Comparison of ENCODE assay signal across 28 cellular contexts in genomic region chr5:80925940-80926339, GRCh38.
"Had no signal": no experiment of that assay in that cellular context is flagged by ENCODE, and none has a peak within 500 bp of the region (broad histone marks: within the 10 kb centered on the region; RNA-seq: fewer than 3 reads in every experiment).

No MANE protein-coding gene starts in this region.

- H3K9me3 ChIP-seq: gastrocnemius medialis, neutrophil, ovary, prostate gland, testis, transverse colon had no signal

- H3K9me3 Mint-ChIP-seq: activated CD4-positive, alpha-beta memory T cell treated with anti-CD3 and anti-CD28 coated beads, Interleukin-2, amount 10 ng/mL, durations not matched to agents 7 days and 5 days; activated CD4-positive, alpha-beta T cell treated with anti-CD3 and anti-CD28 coated beads, Interleukin-2, amount 10 ng/mL, durations not matched to agents 7 days and 5 days; activated naive CD4-positive, alpha-beta T cell treated with anti-CD3 and anti-CD28 coated beads, Interleukin-2, amount 50 U/mL, for 24 hours; activated naive CD8-positive, alpha-beta T cell treated with anti-CD3 and anti-CD28 coated beads, Interleukin-2, amount 50 U/mL, for 24 hours; activated T-cell treated with anti-CD3 and anti-CD28 coated beads, Interleukin-2, amount 50 U/mL, for 4 hours; activated T-helper 17 cell treated with anti-CD3 and anti-CD28 coated beads, Interleukin-2, amount 50 U/mL, for 72 hours; effector memory CD8-positive, alpha-beta T cell had no signal

- ATAC-seq: activated naive CD8-positive, alpha-beta T cell treated with anti-CD3 and anti-CD28 coated beads, Interleukin-2, amount 50 U/mL, for 24 hours; activated T-cell treated with anti-CD3 and anti-CD28 coated beads, Interleukin-2, amount 50 U/mL, for 4 hours; activated T-helper 17 cell treated with anti-CD3 and anti-CD28 coated beads, Interleukin-2, amount 50 U/mL, for 72 hours; effector memory CD8-positive, alpha-beta T cell; gastrocnemius medialis; left ventricle myocardium superior; sciatic nerve; stimulated activated naive CD8-positive, alpha-beta T cell treated with anti-CD3 and anti-CD28 coated beads, Interleukin-15, Interleukin-2, amounts not matched to agents 100 U/mL and 50 U/mL, for 24 hours had no signal

- H3K4me3 ChIP-seq: gastrocnemius medialis, ovary, prostate gland, skin epidermis, testis, transverse colon had no signal

- H3K27ac ChIP-seq: gastrocnemius medialis, neutrophil, ovary, prostate gland, skin epidermis, testis, transverse colon had no signal

- DNase-seq: activated CD4-positive, alpha-beta memory T cell treated with anti-CD3 and anti-CD28 coated beads, Interleukin-2, amount 10 ng/mL, durations not matched to agents 7 days and 5 days; activated CD4-positive, alpha-beta T cell treated with anti-CD3 and anti-CD28 coated beads, Interleukin-2, amount 10 ng/mL, durations not matched to agents 7 days and 5 days; activated CD4-positive, CD25-positive, alpha-beta regulatory T cell treated with anti-CD3 and anti-CD28 coated beads, Interleukin-2, amount 50 U/mL, for 72 hours; activated naive CD8-positive, alpha-beta T cell treated with anti-CD3 and anti-CD28 coated beads, Interleukin-2, amount 50 U/mL, for 24 hours; activated T-cell treated with anti-CD3 and anti-CD28 coated beads, Interleukin-2, amount 50 U/mL, for 4 hours; amygdala; caudate nucleus; cortex of kidney; effector memory CD8-positive, alpha-beta T cell; erythroblast; gastrocnemius medialis; glutamatergic neuron; left ventricle myocardium superior; mammary epithelial cell; ovary; stimulated activated CD4-positive, alpha-beta T cell treated with anti-CD3 and anti-CD28 coated beads, Interleukin-12 subunit alpha, Interleukin-12 subunit beta, amount 100 ng/mL, for 4 hours; stimulated activated CD4-positive, alpha-beta T cell treated with anti-CD3 and anti-CD28 coated beads, Interleukin-4, amount 100 ng/mL, for 1 hour; stimulated activated naive CD8-positive, alpha-beta T cell treated with anti-CD3 and anti-CD28 coated beads, Interleukin-15, Interleukin-2, amounts not matched to agents 100 U/mL and 50 U/mL, for 24 hours; testis; transverse colon had no signal

- H3K36me3 ChIP-seq: gastrocnemius medialis, neutrophil, ovary, prostate gland, transverse colon had no signal

- FAIRE-seq: islet of Langerhans had no signal

- H3K4me1 ChIP-seq: gastrocnemius medialis, prostate gland, testis had no signal

- H3K4me3 Mint-ChIP-seq: activated CD4-positive, alpha-beta memory T cell treated with anti-CD3 and anti-CD28 coated beads, Interleukin-2, amount 10 ng/mL, durations not matched to agents 7 days and 5 days; activated CD4-positive, alpha-beta T cell treated with anti-CD3 and anti-CD28 coated beads, Interleukin-2, amount 10 ng/mL, durations not matched to agents 7 days and 5 days; activated naive CD4-positive, alpha-beta T cell treated with anti-CD3 and anti-CD28 coated beads, Interleukin-2, amount 50 U/mL, for 24 hours; activated naive CD8-positive, alpha-beta T cell treated with anti-CD3 and anti-CD28 coated beads, Interleukin-2, amount 50 U/mL, for 24 hours; activated T-cell treated with anti-CD3 and anti-CD28 coated beads, Interleukin-2, amount 50 U/mL, for 4 hours; activated T-helper 17 cell treated with anti-CD3 and anti-CD28 coated beads, Interleukin-2, amount 50 U/mL, for 72 hours; effector memory CD8-positive, alpha-beta T cell; nephron had no signal

- H3K27me3 ChIP-seq: gastrocnemius medialis, neutrophil, ovary, testis, transverse colon had no signal

- H3K27ac Mint-ChIP-seq: activated CD4-positive, alpha-beta memory T cell treated with anti-CD3 and anti-CD28 coated beads, Interleukin-2, amount 10 ng/mL, durations not matched to agents 7 days and 5 days; activated CD4-positive, alpha-beta T cell treated with anti-CD3 and anti-CD28 coated beads, Interleukin-2, amount 10 ng/mL, durations not matched to agents 7 days and 5 days; activated naive CD4-positive, alpha-beta T cell treated with anti-CD3 and anti-CD28 coated beads, Interleukin-2, amount 50 U/mL, for 24 hours; activated naive CD8-positive, alpha-beta T cell treated with anti-CD3 and anti-CD28 coated beads, Interleukin-2, amount 50 U/mL, for 24 hours; activated T-helper 17 cell treated with anti-CD3 and anti-CD28 coated beads, Interleukin-2, amount 50 U/mL, for 72 hours; effector memory CD8-positive, alpha-beta T cell; nephron had no signal

- H3K27me3 Mint-ChIP-seq: activated CD4-positive, alpha-beta memory T cell treated with anti-CD3 and anti-CD28 coated beads, Interleukin-2, amount 10 ng/mL, durations not matched to agents 7 days and 5 days; activated naive CD4-positive, alpha-beta T cell treated with anti-CD3 and anti-CD28 coated beads, Interleukin-2, amount 50 U/mL, for 24 hours; activated naive CD8-positive, alpha-beta T cell treated with anti-CD3 and anti-CD28 coated beads, Interleukin-2, amount 50 U/mL, for 24 hours; activated T-helper 17 cell treated with anti-CD3 and anti-CD28 coated beads, Interleukin-2, amount 50 U/mL, for 72 hours had no signal

- H3K4me1 Mint-ChIP-seq: activated CD4-positive, alpha-beta T cell treated with anti-CD3 and anti-CD28 coated beads, Interleukin-2, amount 10 ng/mL, durations not matched to agents 7 days and 5 days; activated T-helper 17 cell treated with anti-CD3 and anti-CD28 coated beads, Interleukin-2, amount 50 U/mL, for 72 hours; nephron had no signal
